Comparison of ENCODE assay signal across 1 cellular context in genomic region chr11:88420165-88420781, GRCh38.
A peak's percentile ranks its signal among the peaks of the same experiment; 100 is the strongest.
TF ChIP-seq lines count a peak whose summit lies in the region.

No MANE protein-coding gene starts in this region.

TF ChIP-seq in K562, 482 proteins besides CTCF, POLR2A, EP300 and RAD21 (continues in another document):
- peak; percentile 73; the same call in 1 of the 2 replicates for TF ChIP-seq GATA2 (CRISPR knock-in tag; IDR thresholded peaks at IDR 0.05)
- TF ChIP-seq NFE2 (IDR thresholded peaks at IDR 0.05; ENCODE audit: low read depth) = no peak
- TF ChIP-seq CEBPZ (IDR thresholded peaks at IDR 0.05; ENCODE audit: borderline replicate concordance, low read depth, low read length) = no peak
- TF ChIP-seq TCF7L2 (IDR thresholded peaks at IDR 0.05; ENCODE audit: low read depth, low read length) = no peak
- TF ChIP-seq TAF1 (IDR thresholded peaks at IDR 0.05; ENCODE audit: control insufficient read depth, extremely low read depth, insufficient read depth, low read length, severe bottlenecking) = no peak
- no peak for TF ChIP-seq ETS2 (tag; IDR thresholded peaks at IDR 0.05; ENCODE audit: borderline replicate concordance, poor library complexity, severe bottlenecking)
- TF ChIP-seq, protein P1, sequence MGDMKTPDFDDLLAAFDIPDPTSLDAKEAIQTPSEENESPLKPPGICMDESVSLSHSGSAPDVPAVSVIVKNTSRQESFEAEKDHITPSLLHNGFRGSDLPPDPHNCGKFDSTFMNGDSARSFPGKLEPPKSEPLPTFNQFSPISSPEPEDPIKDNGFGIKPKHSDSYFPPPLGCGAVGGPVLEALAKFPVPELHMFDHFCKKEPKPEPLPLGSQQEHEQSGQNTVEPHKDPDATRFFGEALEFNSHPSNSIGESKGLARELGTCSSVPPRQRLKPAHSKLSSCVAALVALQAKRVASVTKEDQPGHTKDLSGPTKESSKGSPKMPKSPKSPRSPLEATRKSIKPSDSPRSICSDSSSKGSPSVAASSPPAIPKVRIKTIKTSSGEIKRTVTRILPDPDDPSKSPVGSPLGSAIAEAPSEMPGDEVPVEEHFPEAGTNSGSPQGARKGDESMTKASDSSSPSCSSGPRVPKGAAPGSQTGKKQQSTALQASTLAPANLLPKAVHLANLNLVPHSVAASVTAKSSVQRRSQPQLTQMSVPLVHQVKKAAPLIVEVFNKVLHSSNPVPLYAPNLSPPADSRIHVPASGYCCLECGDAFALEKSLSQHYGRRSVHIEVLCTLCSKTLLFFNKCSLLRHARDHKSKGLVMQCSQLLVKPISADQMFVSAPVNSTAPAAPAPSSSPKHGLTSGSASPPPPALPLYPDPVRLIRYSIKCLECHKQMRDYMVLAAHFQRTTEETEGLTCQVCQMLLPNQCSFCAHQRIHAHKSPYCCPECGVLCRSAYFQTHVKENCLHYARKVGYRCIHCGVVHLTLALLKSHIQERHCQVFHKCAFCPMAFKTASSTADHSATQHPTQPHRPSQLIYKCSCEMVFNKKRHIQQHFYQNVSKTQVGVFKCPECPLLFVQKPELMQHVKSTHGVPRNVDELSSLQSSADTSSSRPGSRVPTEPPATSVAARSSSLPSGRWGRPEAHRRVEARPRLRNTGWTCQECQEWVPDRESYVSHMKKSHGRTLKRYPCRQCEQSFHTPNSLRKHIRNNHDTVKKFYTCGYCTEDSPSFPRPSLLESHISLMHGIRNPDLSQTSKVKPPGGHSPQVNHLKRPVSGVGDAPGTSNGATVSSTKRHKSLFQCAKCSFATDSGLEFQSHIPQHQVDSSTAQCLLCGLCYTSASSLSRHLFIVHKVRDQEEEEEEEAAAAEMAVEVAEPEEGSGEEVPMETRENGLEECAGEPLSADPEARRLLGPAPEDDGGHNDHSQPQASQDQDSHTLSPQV (IDR thresholded peaks at IDR 0.05) = peak; percentile 80
- TF ChIP-seq, protein P2, sequence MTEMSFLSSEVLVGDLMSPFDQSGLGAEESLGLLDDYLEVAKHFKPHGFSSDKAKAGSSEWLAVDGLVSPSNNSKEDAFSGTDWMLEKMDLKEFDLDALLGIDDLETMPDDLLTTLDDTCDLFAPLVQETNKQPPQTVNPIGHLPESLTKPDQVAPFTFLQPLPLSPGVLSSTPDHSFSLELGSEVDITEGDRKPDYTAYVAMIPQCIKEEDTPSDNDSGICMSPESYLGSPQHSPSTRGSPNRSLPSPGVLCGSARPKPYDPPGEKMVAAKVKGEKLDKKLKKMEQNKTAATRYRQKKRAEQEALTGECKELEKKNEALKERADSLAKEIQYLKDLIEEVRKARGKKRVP (CRISPR knock-in tag; IDR thresholded peaks at IDR 0.05) = no peak
- 0 out of 2 replicates have a peak, but pooled peaks have one; percentile 22 for TF ChIP-seq NFRKB (IDR thresholded peaks at IDR 0.05; ENCODE audit: low read depth)
- no peak for TF ChIP-seq ZNF398 (CRISPR knock-in tag; IDR thresholded peaks at IDR 0.05)
- TF ChIP-seq ZBTB43 (CRISPR knock-in tag; IDR thresholded peaks at IDR 0.05) = no peak
- TF ChIP-seq PHB2 (IDR thresholded peaks at IDR 0.05; ENCODE audit: low read depth) = no peak
- TF ChIP-seq, protein P3, sequence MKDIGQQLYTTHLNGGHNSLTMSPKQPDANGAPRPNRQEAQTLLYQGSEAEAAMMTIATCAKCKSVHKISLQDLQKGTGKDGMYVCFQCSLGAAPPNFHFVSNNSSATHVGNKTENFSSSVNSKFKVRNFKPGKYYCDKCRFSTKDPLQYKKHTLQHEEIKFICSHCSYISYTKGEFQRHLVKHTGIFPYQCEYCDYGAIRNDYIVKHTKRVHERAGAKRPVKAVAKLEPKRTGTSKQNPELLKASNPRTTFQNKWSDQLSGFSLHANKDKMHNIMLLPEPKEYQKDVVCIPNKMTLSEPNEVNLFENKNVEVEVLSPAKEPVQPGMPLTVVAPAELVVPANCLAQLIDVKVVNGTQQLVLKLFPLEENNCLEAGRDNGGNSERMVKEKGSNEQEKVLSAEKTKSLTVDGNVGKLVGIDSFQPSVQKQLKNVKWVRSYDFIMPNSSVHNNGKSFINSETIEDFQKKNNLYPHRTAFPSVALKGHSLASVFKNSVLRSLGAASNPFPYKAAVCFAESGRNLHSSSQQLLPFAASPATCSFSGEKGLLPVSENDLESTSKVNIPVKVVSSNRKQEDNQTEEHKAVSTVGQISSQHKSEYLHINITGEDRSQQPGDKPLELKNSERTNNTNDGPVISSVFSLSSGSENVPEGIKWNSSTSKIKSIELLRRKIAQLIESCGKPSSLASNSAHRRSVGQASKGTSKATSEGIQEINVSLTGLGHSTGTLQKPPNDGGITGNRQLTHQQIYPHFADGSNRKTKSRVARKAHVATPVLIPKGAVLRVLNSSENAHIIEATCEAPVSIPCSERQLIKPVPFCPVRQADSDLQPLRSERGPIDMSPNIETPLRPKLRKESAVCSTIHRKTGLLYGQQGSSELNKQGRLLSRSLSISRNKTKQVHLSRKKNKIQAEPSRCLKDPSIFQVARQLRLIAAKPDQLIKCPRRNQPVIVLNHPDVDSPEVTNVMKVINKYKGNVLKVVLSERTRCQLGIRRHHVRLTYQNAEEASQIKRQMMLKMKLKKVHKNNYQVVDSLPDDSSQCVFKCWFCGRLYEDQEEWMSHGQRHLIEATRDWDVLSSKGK (CRISPR knock-in tag; IDR thresholded peaks at IDR 0.05) = no peak
- TF ChIP-seq ZNF589 (CRISPR knock-in tag; IDR thresholded peaks at IDR 0.05; ENCODE audit: low read depth) = peak; percentile 38; the same call in 1 of the 2 replicates
- TF ChIP-seq SREBF2 (CRISPR knock-in tag; IDR thresholded peaks at IDR 0.05) = no peak
- TF ChIP-seq TOE1 (IDR thresholded peaks at IDR 0.05; ENCODE audit: borderline replicate concordance) = peak; percentile 81; the same call in 1 of the 2 replicates
- TF ChIP-seq TOE1 (CRISPR knock-in tag; IDR thresholded peaks at IDR 0.05; ENCODE audit: borderline replicate concordance, low read depth) = no peak
- TF ChIP-seq XRCC3 (IDR thresholded peaks at IDR 0.05) = no peak
- no peak for TF ChIP-seq YY1 (IDR thresholded peaks at IDR 0.05; ENCODE audit: borderline replicate concordance in 1 of 3, control insufficient read depth in 1 of 3, extremely low read depth in 1 of 3, insufficient read depth in 3 of 3, insufficient read length in 1 of 3, insufficient replicate concordance in 2 of 3, low read depth in 1 of 3, low read length in 2 of 3)
- TF ChIP-seq PTTG1 (tag; IDR thresholded peaks at IDR 0.05; ENCODE audit: low read depth) = no peak
- peak; percentile 65 for TF ChIP-seq SMARCE1 (IDR thresholded peaks at IDR 0.05)
- no peak for TF ChIP-seq SAP30 (IDR thresholded peaks at IDR 0.05; ENCODE audit: borderline replicate concordance, insufficient read depth, low read depth, low read length, poor library complexity, severe bottlenecking)
- no peak for TF ChIP-seq DMBX1 (CRISPR knock-in tag; IDR thresholded peaks at IDR 0.05; ENCODE audit: borderline replicate concordance)
- no peak for TF ChIP-seq VEZF1 (CRISPR knock-in tag; IDR thresholded peaks at IDR 0.05)
- TF ChIP-seq NFXL1 (CRISPR knock-in tag; IDR thresholded peaks at IDR 0.05) = no peak
- TF ChIP-seq, protein P4, sequence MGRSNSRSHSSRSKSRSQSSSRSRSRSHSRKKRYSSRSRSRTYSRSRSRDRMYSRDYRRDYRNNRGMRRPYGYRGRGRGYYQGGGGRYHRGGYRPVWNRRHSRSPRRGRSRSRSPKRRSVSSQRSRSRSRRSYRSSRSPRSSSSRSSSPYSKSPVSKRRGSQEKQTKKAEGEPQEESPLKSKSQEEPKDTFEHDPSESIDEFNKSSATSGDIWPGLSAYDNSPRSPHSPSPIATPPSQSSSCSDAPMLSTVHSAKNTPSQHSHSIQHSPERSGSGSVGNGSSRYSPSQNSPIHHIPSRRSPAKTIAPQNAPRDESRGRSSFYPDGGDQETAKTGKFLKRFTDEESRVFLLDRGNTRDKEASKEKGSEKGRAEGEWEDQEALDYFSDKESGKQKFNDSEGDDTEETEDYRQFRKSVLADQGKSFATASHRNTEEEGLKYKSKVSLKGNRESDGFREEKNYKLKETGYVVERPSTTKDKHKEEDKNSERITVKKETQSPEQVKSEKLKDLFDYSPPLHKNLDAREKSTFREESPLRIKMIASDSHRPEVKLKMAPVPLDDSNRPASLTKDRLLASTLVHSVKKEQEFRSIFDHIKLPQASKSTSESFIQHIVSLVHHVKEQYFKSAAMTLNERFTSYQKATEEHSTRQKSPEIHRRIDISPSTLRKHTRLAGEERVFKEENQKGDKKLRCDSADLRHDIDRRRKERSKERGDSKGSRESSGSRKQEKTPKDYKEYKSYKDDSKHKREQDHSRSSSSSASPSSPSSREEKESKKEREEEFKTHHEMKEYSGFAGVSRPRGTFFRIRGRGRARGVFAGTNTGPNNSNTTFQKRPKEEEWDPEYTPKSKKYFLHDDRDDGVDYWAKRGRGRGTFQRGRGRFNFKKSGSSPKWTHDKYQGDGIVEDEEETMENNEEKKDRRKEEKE (IDR thresholded peaks at IDR 0.05; ENCODE audit: borderline replicate concordance in 1 of 2, control insufficient read depth in 1 of 2, low read depth in 2 of 2, low read length in 1 of 2) = no peak
- TF ChIP-seq ATF2 (CRISPR knock-in tag; IDR thresholded peaks at IDR 0.05) = no peak
- TF ChIP-seq SIN3B (IDR thresholded peaks at IDR 0.05; ENCODE audit: low read depth) = no peak
- no peak for TF ChIP-seq LARP7 (IDR thresholded peaks at IDR 0.05)
